Comparison of ENCODE assay signal across 13 cellular contexts in genomic region chr3:61926913-61927312, GRCh38.
A peak's percentile ranks its signal among the peaks of the same experiment; 100 is the strongest.
DNase-seq lines count a peak whose midpoint lies in the region; ATAC-seq, FAIRE-seq and TF ChIP-seq lines count a peak whose summit lies in the region.
"Had no signal": no experiment of that assay in that cellular context is flagged by ENCODE, and none has a peak within 500 bp of the region (broad histone marks: within the 10 kb centered on the region; RNA-seq: fewer than 3 reads in every experiment).

No MANE protein-coding gene starts in this region.

- no peaks in the 10 kb centered on the region for H3K79me2 ChIP-seq in astrocyte (ENCODE audit: insufficient read depth, low read length)

- H3K36me3 ChIP-seq in BLaER1 (no peaks in the 10 kb centered on the region), astrocyte (ENCODE audit: insufficient read depth, low read length) (no peaks in the 10 kb centered on the region)
- H3K36me3 ChIP-seq: SJSA1 had no signal

- no peaks in the 10 kb centered on the region for H3K9me3 ChIP-seq in BLaER1
- no peaks in the 10 kb centered on the region for H3K9me3 ChIP-seq in astrocyte (ENCODE audit: insufficient read depth, low read depth, low read length)
- H3K9me3 ChIP-seq: SJSA1 had no signal

- no peaks in the 10 kb centered on the region for H3K27me3 Mint-ChIP-seq in astrocyte (ENCODE audit: low read depth, unreplicated experiment)

- DNase-seq in astrocyte (ENCODE audit: low read depth) (peak; percentile 35), foreskin keratinocyte (peak; percentile 58 to 60), putamen (ENCODE audit: low spot score) (peak; percentile 57), posterior vena cava (ENCODE audit: low spot score) (no peak), DMS 273 treated with DMSO at 0.1 percent for 48 hours (lab: John Stamatoyannopoulos, UW) (no peak), NCI-H1105 treated with DMSO at 0.1 percent for 48 hours (lab: John Stamatoyannopoulos, UW) (no peak)
- DNase-seq: MV-4-11, NCI-H524 treated with DMSO at 0.1 percent for 48 hours had no signal

- intact Hi-C loops in posterior vena cava (cut with DNase I): loop anchor here (5.0 kb wide), 2 partner anchors 115 to 365 kb away; partner anchors contain the start of gene PTPRG (in 1 of the 2)

- ATAC-seq in foreskin keratinocyte (peak; percentile 37), HG02759 (IDR thresholded peaks at IDR 0.05; ENCODE audit: unreplicated experiment) (no peak)

- no peak for FAIRE-seq in astrocyte (lab: Jason Lieb, UNC)
- FAIRE-seq: endometrium had no signal

- H3K27ac ChIP-seq in BLaER1 (no peak overlapping the region), astrocyte (ENCODE audit: low read depth, low read length) (peak overlapping the region; percentile 59), foreskin keratinocyte (no peak overlapping the region)
- H3K27ac ChIP-seq: SJSA1 had no signal

- TF ChIP-seq CTCF in astrocyte (IDR thresholded peaks at IDR 0.05; ENCODE audit: insufficient read depth, low read depth, low read length): no peak
- no peak for TF ChIP-seq CTCF in foreskin keratinocyte (conservative IDR thresholded peaks at IDR 0.05)

- no peak overlapping the region for H2AFZ ChIP-seq in astrocyte (ENCODE audit: low read depth, low read length)

- H3K4me3 ChIP-seq in BLaER1: no peak overlapping the region
- no peak overlapping the region for H3K4me3 ChIP-seq in astrocyte (ENCODE audit: insufficient read depth, low read depth, low read length)
- H3K4me3 ChIP-seq: SJSA1 had no signal

- H3K27ac Mint-ChIP-seq in astrocyte (ENCODE audit: unreplicated experiment): peak overlapping the region; percentile 84
- H3K27ac Mint-ChIP-seq: activated naive CD4-positive, alpha-beta T cell treated with anti-CD3 and anti-CD28 coated beads, Interleukin-2, amount 50 U/mL, for 24 hours had no signal

- H3K9ac ChIP-seq in BLaER1 (no peak overlapping the region), astrocyte (ENCODE audit: low read length) (no peak overlapping the region)

- H3K4me2 ChIP-seq in BLaER1 (peak overlapping the region; percentile 11; the same call in 1 of the 2 replicates), astrocyte (ENCODE audit: low read length) (peak overlapping the region; percentile 54)

- H3K9me3 Mint-ChIP-seq in astrocyte (ENCODE audit: unreplicated experiment): no peaks in the 10 kb centered on the region
- H3K9me3 Mint-ChIP-seq: activated naive CD4-positive, alpha-beta T cell treated with anti-CD3 and anti-CD28 coated beads, Interleukin-2, amount 50 U/mL, for 24 hours had no signal

- no peaks in the 10 kb centered on the region for H3K36me3 Mint-ChIP-seq in astrocyte (ENCODE audit: low read depth, unreplicated experiment)
- H3K36me3 Mint-ChIP-seq: activated naive CD4-positive, alpha-beta T cell treated with anti-CD3 and anti-CD28 coated beads, Interleukin-2, amount 50 U/mL, for 24 hours had no signal

- no peaks in the 10 kb centered on the region for H4K20me1 ChIP-seq in BLaER1
- peaks cover 29% of the 10 kb centered on the region for H4K20me1 ChIP-seq in astrocyte (ENCODE audit: insufficient read depth, low read length)

- H3K4me1 Mint-ChIP-seq in astrocyte (ENCODE audit: low read depth, unreplicated experiment): peaks cover 36% of the 10 kb centered on the region
- H3K4me1 Mint-ChIP-seq: activated naive CD4-positive, alpha-beta T cell treated with anti-CD3 and anti-CD28 coated beads, Interleukin-2, amount 50 U/mL, for 24 hours had no signal

- H3K4me1 ChIP-seq in BLaER1 (peaks cover 43% of the 10 kb centered on the region), astrocyte (ENCODE audit: insufficient read depth, low read length) (peaks cover 8% of the 10 kb centered on the region), foreskin keratinocyte (peaks cover 7% of the 10 kb centered on the region)
- H3K4me1 ChIP-seq: SJSA1 had no signal

- no peak overlapping the region for H3K4me3 Mint-ChIP-seq in astrocyte (ENCODE audit: unreplicated experiment)
- H3K4me3 Mint-ChIP-seq: activated naive CD4-positive, alpha-beta T cell treated with anti-CD3 and anti-CD28 coated beads, Interleukin-2, amount 50 U/mL, for 24 hours had no signal

- H3K27me3 ChIP-seq in BLaER1 (no peaks in the 10 kb centered on the region), astrocyte (ENCODE audit: insufficient read depth, low read length) (no peaks in the 10 kb centered on the region), foreskin keratinocyte (no peaks in the 10 kb centered on the region)
- H3K27me3 ChIP-seq: SJSA1 had no signal

Comparison
In these comparisons a context has a peak if more than half of its experiments do, and no peak if none do; other contexts are left out.
1. DNase-seq: peak in astrocyte (single experiment), foreskin keratinocyte (2 of 2) and putamen (single experiment); none in posterior vena cava (single experiment), DMS 273 treated with DMSO at 0.1 percent for 48 hours (single experiment) and NCI-H1105 treated with DMSO at 0.1 percent for 48 hours (single experiment).